ENCODE assay signal across 21 cellular contexts in genomic region chr9:97577051-97577450, GRCh38. TPM values are rescaled to one million over a fixed set of nuclear protein-coding genes. Genes with fewer than 3 reads are reported as not detected.
DNase-seq lines count a peak whose midpoint lies in the region; ATAC-seq, FAIRE-seq and TF ChIP-seq lines count a peak whose summit lies in the region.
"Had no signal": no experiment of that assay in that cellular context is flagged by ENCODE, and none has a peak within 500 bp of the region (broad histone marks: within the 10 kb centered on the region; RNA-seq: fewer than 3 reads in every experiment).

No MANE protein-coding gene starts in this region.

- CTCF ChIA-PET in activated CD8-positive, alpha-beta T cell treated with anti-CD3 and anti-CD28 coated beads for 36 hours (lab: Charles Lee): interaction anchor here (1.3 kb wide), 1 partner anchor 38 kb away, joined by 4 read pairs; no protein-coding TSS in a partner anchor

- peaks cover 27% of the 10 kb centered on the region for H3K4me1 ChIP-seq in left ventricle myocardium inferior

- ATAC-seq in Right ventricle myocardium inferior (peak; percentile 36), sciatic nerve (peak; percentile 41)
- ATAC-seq in activated CD8-positive, alpha-beta T cell treated with anti-CD3 and anti-CD28 coated beads for 36 hours: no peak
- ATAC-seq: HepG2, PC-3 had no signal

- H3K27ac Mint-ChIP-seq in immature natural killer cell: no peak overlapping the region
- no peak overlapping the region for H3K27ac Mint-ChIP-seq in activated CD8-positive, alpha-beta T cell treated with anti-CD3 and anti-CD28 coated beads for 36 hours
- H3K27ac Mint-ChIP-seq: HFFc6 had no signal

- FAIRE-seq in RCC 7860 (lab: Jason Lieb, UNC): no peak
- FAIRE-seq: GM12892, H54, HepG2 had no signal

- no peak overlapping the region for H3K27ac ChIP-seq in left ventricle myocardium inferior (replicated peaks)
- H3K27ac ChIP-seq: BLaER1 treated with 17β-estradiol and CSF1 and Interleukin-3, amounts not matched to agents 10 nM and 100 nM; KMS-11 had no signal

- peak overlapping the region; percentile 34 to 53 (median 38) for H3K4me3 Mint-ChIP-seq in immature natural killer cell
- H3K4me3 Mint-ChIP-seq in activated CD8-positive, alpha-beta T cell treated with anti-CD3 and anti-CD28 coated beads for 36 hours: no peak overlapping the region
- H3K4me3 Mint-ChIP-seq: HFFc6 had no signal

- H3K27me3 ChIP-seq in left ventricle myocardium inferior (ENCODE audit: low read depth): no peaks in the 10 kb centered on the region
- H3K27me3 ChIP-seq: BLaER1 treated with 17β-estradiol and CSF1 and Interleukin-3, amounts not matched to agents 10 nM and 100 nM had no signal

- no peak for TF ChIP-seq CTCF in left ventricle myocardium inferior (IDR thresholded peaks at IDR 0.05; ENCODE audit: borderline replicate concordance)
- TF ChIP-seq CTCF in activated CD8-positive, alpha-beta T cell treated with anti-CD3 and anti-CD28 coated beads for 36 hours (IDR thresholded peaks at IDR 0.05): no peak

- intact Hi-C loops in Right ventricle myocardium inferior (cut with DNase I): no loop called here
- intact Hi-C loops in left ventricle myocardium inferior (cut with micrococcal nuclease): no loop called here
- intact Hi-C loops in sciatic nerve (cut with DNase I): no loop called here
- intact Hi-C loops in activated CD8-positive, alpha-beta T cell treated with anti-CD3 and anti-CD28 coated beads for 36 hours (cut with micrococcal nuclease): no loop called here

- DNase-seq in Right ventricle myocardium inferior (ENCODE audit: missing footprints) (no peak), left ventricle myocardium inferior (no peak), immature natural killer cell (no peak), sciatic nerve (ENCODE audit: low spot score) (peak; percentile 28), NCI-H510A (lab: John Stamatoyannopoulos, UW) (no peak), RCC 7860 (ENCODE audit: low spot score) (no peak), epidermal melanocyte (ENCODE audit: insufficient read length, low spot score) (no peak)
- DNase-seq in activated CD8-positive, alpha-beta T cell treated with anti-CD3 and anti-CD28 coated beads for 36 hours: no peak
- DNase-seq: GF-D8, HFFc6, NCI-H1048, NCI-H146, NCI-H2081, NCI-H510A treated with DMSO at 0.1 percent for 48 hours, NCI-H82, PC-3 had no signal

- H3K4me1 Mint-ChIP-seq in immature natural killer cell: peaks cover 29 to 36% of the 10 kb centered on the region in 2 donors
- peaks cover 11% of the 10 kb centered on the region for H3K4me1 Mint-ChIP-seq in activated CD8-positive, alpha-beta T cell treated with anti-CD3 and anti-CD28 coated beads for 36 hours (ENCODE audit: low read depth)

- peaks cover 0 to 3% (median 0%) of the 10 kb centered on the region in 3 donors for H3K36me3 Mint-ChIP-seq in immature natural killer cell
- no peaks in the 10 kb centered on the region for H3K36me3 Mint-ChIP-seq in activated CD8-positive, alpha-beta T cell treated with anti-CD3 and anti-CD28 coated beads for 36 hours (ENCODE audit: low read depth)

- no peak overlapping the region for H3K4me3 ChIP-seq in left ventricle myocardium inferior
- H3K4me3 ChIP-seq: BLaER1 treated with 17β-estradiol and CSF1 and Interleukin-3, amounts not matched to agents 10 nM and 100 nM had no signal

- H3K9me3 Mint-ChIP-seq in immature natural killer cell: peaks cover 0 to 2% (median 0%) of the 10 kb centered on the region in 6 donors
- no peaks in the 10 kb centered on the region for H3K9me3 Mint-ChIP-seq in activated CD8-positive, alpha-beta T cell treated with anti-CD3 and anti-CD28 coated beads for 36 hours
- H3K9me3 Mint-ChIP-seq: HFFc6 had no signal

- POLR2A ChIA-PET in activated CD8-positive, alpha-beta T cell treated with anti-CD3 and anti-CD28 coated beads for 36 hours (lab: Charles Lee): no interaction called here

- peaks cover 25% of the 10 kb centered on the region for H3K36me3 ChIP-seq in left ventricle myocardium inferior
- H3K36me3 ChIP-seq: BLaER1 treated with 17β-estradiol and CSF1 and Interleukin-3, amounts not matched to agents 10 nM and 100 nM had no signal

- H3K27me3 Mint-ChIP-seq in immature natural killer cell (ENCODE audit: low read depth in 3 of 3): peaks cover 0 to 10% (median 3%) of the 10 kb centered on the region in 3 donors
- H3K27me3 Mint-ChIP-seq in activated CD8-positive, alpha-beta T cell treated with anti-CD3 and anti-CD28 coated beads for 36 hours: peaks cover 2% of the 10 kb centered on the region

- H3K9me3 ChIP-seq in left ventricle myocardium inferior (replicated peaks): no peaks in the 10 kb centered on the region

RNA-seq across cellular contexts. Expression of gene TSTD2, which starts 56.1 kb away (rescaled TPM):
- total RNA-seq in Right ventricle myocardium inferior: 24.8 TPM
- total RNA-seq in left ventricle myocardium inferior: 24.5 TPM
- 10 to 100 TPM in 2 of 3 donors, 1 to 10 TPM in 1; 9.8 to 10.5 (median 10.0) TPM for polyA plus RNA-seq in immature natural killer cell
- 29.4 TPM for total RNA-seq in sciatic nerve
- total RNA-seq in activated CD8-positive, alpha-beta T cell treated with anti-CD3 and anti-CD28 coated beads for 36 hours: 10 to 100 TPM; 15.2 to 15.3 TPM

RNA-seq across cellular contexts. Expression of gene NCBP1, which starts 56.6 kb away (rescaled TPM):
- total RNA-seq in Right ventricle myocardium inferior: 20.0 TPM
- 22.5 TPM for total RNA-seq in left ventricle myocardium inferior
- polyA plus RNA-seq in immature natural killer cell: 10 to 100 TPM; 11.0 to 15.8 (median 12.8) TPM
- 24.7 TPM for total RNA-seq in sciatic nerve
- 10 to 100 TPM; 37.6 to 41.7 TPM for total RNA-seq in activated CD8-positive, alpha-beta T cell treated with anti-CD3 and anti-CD28 coated beads for 36 hours
